Comparison of ENCODE assay signal across 21 cellular contexts in the genomic region with DNA sequence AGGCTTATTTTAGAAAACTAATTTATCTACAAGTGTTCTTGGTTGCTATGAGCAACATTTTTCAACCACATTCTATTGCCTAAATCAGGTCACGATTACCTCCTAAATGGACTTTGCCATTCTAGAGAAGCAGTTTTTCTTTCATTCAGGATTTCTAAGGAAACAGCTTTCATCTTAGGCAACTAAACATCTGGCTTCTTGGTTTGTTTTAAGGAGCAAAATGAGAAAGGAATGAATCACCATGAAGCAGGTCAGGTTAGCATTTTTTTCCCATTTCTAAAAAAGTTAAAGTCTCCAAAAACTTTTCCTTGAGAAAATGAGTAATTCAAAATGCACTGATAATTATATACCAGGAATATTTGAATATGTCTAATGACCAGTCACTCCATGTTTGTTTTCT.
DNase-seq lines count a peak whose midpoint lies in the region; ATAC-seq and TF ChIP-seq lines count a peak whose summit lies in the region.
"Had no signal": no experiment of that assay in that cellular context is flagged by ENCODE, and none has a peak within 500 bp of the region (broad histone marks: within the 10 kb centered on the region; RNA-seq: fewer than 3 reads in every experiment).

No MANE protein-coding gene starts in this region.

- no peaks in the 10 kb centered on the region for H3K79me2 ChIP-seq in SK-N-SH (ENCODE audit: insufficient read depth)
- no peaks in the 10 kb centered on the region for H3K79me2 ChIP-seq in hepatocyte

- CTCF ChIA-PET in SK-N-SH (lab: Yijun Ruan, JAX), result no interaction called here

- no peaks in the 10 kb centered on the region for H3K9me3 ChIP-seq in SK-N-SH
- H3K9me3 ChIP-seq in hepatocyte (ENCODE audit: low read depth), result no peaks in the 10 kb centered on the region
- no peaks in the 10 kb centered on the region for H3K9me3 ChIP-seq in subcutaneous abdominal adipose tissue (ENCODE audit: control insufficient read depth in 5 of 5, low read length in 5 of 5)
- H3K9me3 ChIP-seq: heart right ventricle, tibial nerve had no signal

- H3K27ac ChIP-seq in SK-N-SH (ENCODE audit: low read depth in 2 of 2, low read length in 1 of 2) (peak overlapping the region in 1 of 2 experiments; percentile 38; a peak in 1 of 4 replicates), hepatocyte (peak overlapping the region; percentile 13), subcutaneous abdominal adipose tissue (ENCODE audit: low read depth, low read length) (peak overlapping the region; percentile 33)
- H3K27ac ChIP-seq: 22Rv1, heart right ventricle had no signal

- H3K9me3 Mint-ChIP-seq in chondrocyte (ENCODE audit: low read depth), result no peaks in the 10 kb centered on the region
- H3K9me3 Mint-ChIP-seq: neural crest cell; stimulated activated effector memory CD8-positive, alpha-beta T cell treated with anti-CD3 and anti-CD28 coated beads, Interleukin-12 subunit alpha, Interleukin-12 subunit beta, amount 100 ng/mL, for 72 hours had no signal

- no peak for TF ChIP-seq CTCF in SK-N-SH (IDR thresholded peaks at IDR 0.05)
- no peak for TF ChIP-seq CTCF in chondrocyte (IDR thresholded peaks at IDR 0.05)
- no peak for TF ChIP-seq CTCF in hepatocyte (IDR thresholded peaks at IDR 0.05; ENCODE audit: poor library complexity)

- H3K4me2 ChIP-seq in SK-N-SH (no peak overlapping the region), hepatocyte (no peak overlapping the region)

- WGBS in SK-N-SH (ENCODE audit: low lambda C conversion rate), result 65% methylated on average over 1 of the region's 1 CpG
- 66% methylated on average over 1 of the region's 1 CpG for WGBS in hepatocyte (ENCODE audit: low lambda C conversion rate, missing lambda C conversion rate)

- no peak for TF ChIP-seq EP300 in SK-N-SH (IDR thresholded peaks at IDR 0.05; ENCODE audit: borderline replicate concordance in 1 of 2, low read depth in 1 of 2, low read length in 1 of 2)

- POLR2A ChIA-PET in SK-N-SH (lab: Yijun Ruan, JAX), result no interaction called here

- H4K20me1 ChIP-seq in SK-N-SH (ENCODE audit: insufficient read depth) (no peaks in the 10 kb centered on the region), hepatocyte (ENCODE audit: insufficient read depth, poor library complexity, severe bottlenecking) (no peaks in the 10 kb centered on the region)

- H3K4me3 Mint-ChIP-seq in chondrocyte (ENCODE audit: unreplicated experiment), result no peak overlapping the region
- H3K4me3 Mint-ChIP-seq: CD4-positive, CD25-positive, alpha-beta regulatory T cell; neural crest cell; stimulated activated effector memory CD8-positive, alpha-beta T cell treated with anti-CD3 and anti-CD28 coated beads, Interleukin-12 subunit alpha, Interleukin-12 subunit beta, amount 100 ng/mL, for 72 hours had no signal

- TF ChIP-seq RAD21 in SK-N-SH (IDR thresholded peaks at IDR 0.05; ENCODE audit: low read length), result no peak

- H3K27ac Mint-ChIP-seq in chondrocyte (ENCODE audit: unreplicated experiment), result peak overlapping the region; percentile 75
- H3K27ac Mint-ChIP-seq: CD4-positive, CD25-positive, alpha-beta regulatory T cell; stimulated activated effector memory CD8-positive, alpha-beta T cell treated with anti-CD3 and anti-CD28 coated beads, Interleukin-12 subunit alpha, Interleukin-12 subunit beta, amount 100 ng/mL, for 72 hours had no signal

- no peaks in the 10 kb centered on the region for H3K9me2 ChIP-seq in SK-N-SH
- H3K9me2 ChIP-seq in hepatocyte (replicated peaks; ENCODE audit: insufficient read depth), result no peaks in the 10 kb centered on the region

- H3F3A ChIP-seq in SK-N-SH (replicated peaks; ENCODE audit: insufficient read depth), result peaks cover 1% of the 10 kb centered on the region

- H2AFZ ChIP-seq in SK-N-SH (ENCODE audit: low read depth) (no peak overlapping the region), hepatocyte (no peak overlapping the region)

- H3K27me3 Mint-ChIP-seq in chondrocyte (ENCODE audit: low read depth), result no peaks in the 10 kb centered on the region
- H3K27me3 Mint-ChIP-seq: CD4-positive, CD25-positive, alpha-beta regulatory T cell had no signal

- H3K36me3 ChIP-seq in SK-N-SH (replicated peaks in 1 of 2; ENCODE audit: control insufficient read depth in 1 of 2, insufficient read depth in 2 of 2, low read length in 1 of 2) (no peaks in the 10 kb centered on the region), hepatocyte (replicated peaks; ENCODE audit: insufficient read depth, low read depth) (no peaks in the 10 kb centered on the region), subcutaneous abdominal adipose tissue (ENCODE audit: control insufficient read depth in 5 of 5, insufficient read depth in 5 of 5, low read length in 5 of 5) (no peaks in the 10 kb centered on the region)
- H3K36me3 ChIP-seq: heart right ventricle, tibial nerve had no signal

- H3K4me3 ChIP-seq in SK-N-SH (ENCODE audit: low read depth in 2 of 2, low read length in 1 of 2) (no peak overlapping the region), hepatocyte (no peak overlapping the region), subcutaneous abdominal adipose tissue (ENCODE audit: low read depth in 1 of 5, low read length in 5 of 5) (no peak overlapping the region)
- H3K4me3 ChIP-seq: heart right ventricle, tibial nerve had no signal

- ATAC-seq in SK-N-SH treated with all-trans-retinoic acid at 6 μM for 48 hours (no peak), HG03520 (IDR thresholded peaks at IDR 0.05; ENCODE audit: unreplicated experiment) (no peak)
- ATAC-seq: heart right ventricle; stimulated activated effector memory CD8-positive, alpha-beta T cell treated with anti-CD3 and anti-CD28 coated beads, Interleukin-12 subunit alpha, Interleukin-12 subunit beta, amount 100 ng/mL, for 72 hours had no signal

- no peaks in the 10 kb centered on the region for H3K36me3 Mint-ChIP-seq in chondrocyte (ENCODE audit: low read depth)
- H3K36me3 Mint-ChIP-seq: CD4-positive, CD25-positive, alpha-beta regulatory T cell; stimulated activated effector memory CD8-positive, alpha-beta T cell treated with anti-CD3 and anti-CD28 coated beads, Interleukin-12 subunit alpha, Interleukin-12 subunit beta, amount 100 ng/mL, for 72 hours had no signal

- H3K9ac ChIP-seq in SK-N-SH (no peak overlapping the region), subcutaneous abdominal adipose tissue (ENCODE audit: low read length in 5 of 5) (no peak overlapping the region)

- DNase-seq in SK-N-SH (no peak), chondrocyte (ENCODE audit: low spot score) (no peak), hepatocyte (ENCODE audit: low spot score) (no peak), foreskin melanocyte (no peak)
- DNase-seq in activated CD4-positive, CD25-positive, alpha-beta regulatory T cell (lab: John Stamatoyannopoulos, UW), result no peak
- DNase-seq: activated CD8-positive, alpha-beta memory T cell treated with anti-CD3 and anti-CD28 coated beads, Interleukin-2, amount 50 U/mL, for 4 hours; activated effector memory CD4-positive, alpha-beta T cell treated with Interleukin-2 at 50 U/mL for 16 hours; anterior cingulate cortex; CD4-positive, CD25-positive, alpha-beta regulatory T cell; cortex of kidney; heart right ventricle; NCI-H2029 treated with DMSO at 0.1 percent for 48 hours; NCI-H446; stimulated activated CD4-positive, alpha-beta T cell treated with anti-CD3 and anti-CD28 coated beads, Interleukin-15, amount 100 ng/mL, for 24 hours had no signal

- H3K4me1 Mint-ChIP-seq in chondrocyte (ENCODE audit: low read depth), result peaks cover 34% of the 10 kb centered on the region
- H3K4me1 Mint-ChIP-seq: CD4-positive, CD25-positive, alpha-beta regulatory T cell; stimulated activated effector memory CD8-positive, alpha-beta T cell treated with anti-CD3 and anti-CD28 coated beads, Interleukin-12 subunit alpha, Interleukin-12 subunit beta, amount 100 ng/mL, for 72 hours had no signal

- H3K4me1 ChIP-seq in SK-N-SH (ENCODE audit: control insufficient read depth in 1 of 2, insufficient read depth in 2 of 2, low read depth in 1 of 2, low read length in 1 of 2), result peaks cover 2 to 6% of the 10 kb centered on the region in 2 experiments; a peak in 3 of 4 replicates
- H3K4me1 ChIP-seq in hepatocyte (ENCODE audit: insufficient read depth), result peaks cover 6% of the 10 kb centered on the region
- H3K4me1 ChIP-seq in subcutaneous abdominal adipose tissue (ENCODE audit: control insufficient read depth in 5 of 5, insufficient read depth in 5 of 5, low read length in 5 of 5), result peaks cover 0 to 4% (median 2%) of the 10 kb centered on the region in 5 donors

- H3K27me3 ChIP-seq in SK-N-SH (ENCODE audit: insufficient read depth) (no peaks in the 10 kb centered on the region), hepatocyte (no peaks in the 10 kb centered on the region), subcutaneous abdominal adipose tissue (ENCODE audit: control insufficient read depth in 5 of 5, insufficient read depth in 4 of 5, low read length in 5 of 5) (no peaks in the 10 kb centered on the region)
- H3K27me3 ChIP-seq: heart right ventricle, tibial nerve had no signal

TF ChIP-seq in SK-N-SH, 30 proteins besides CTCF, POLR2A, EP300 and RAD21:
- TF ChIP-seq, protein P1, sequence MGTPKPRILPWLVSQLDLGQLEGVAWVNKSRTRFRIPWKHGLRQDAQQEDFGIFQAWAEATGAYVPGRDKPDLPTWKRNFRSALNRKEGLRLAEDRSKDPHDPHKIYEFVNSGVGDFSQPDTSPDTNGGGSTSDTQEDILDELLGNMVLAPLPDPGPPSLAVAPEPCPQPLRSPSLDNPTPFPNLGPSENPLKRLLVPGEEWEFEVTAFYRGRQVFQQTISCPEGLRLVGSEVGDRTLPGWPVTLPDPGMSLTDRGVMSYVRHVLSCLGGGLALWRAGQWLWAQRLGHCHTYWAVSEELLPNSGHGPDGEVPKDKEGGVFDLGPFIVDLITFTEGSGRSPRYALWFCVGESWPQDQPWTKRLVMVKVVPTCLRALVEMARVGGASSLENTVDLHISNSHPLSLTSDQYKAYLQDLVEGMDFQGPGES (IDR thresholded peaks at IDR 0.05; ENCODE audit: low read depth, low read length), result no peak
- TF ChIP-seq TCF12 (IDR thresholded peaks at IDR 0.05) (peak; percentile 48; the same call in 1 of the 2 replicates), JUND (IDR thresholded peaks at IDR 0.05) (0 out of 2 replicates have a peak, but pooled peaks have one; percentile 18)
TF ChIP-seq in SK-N-SH: peak in this region for 2.

TF ChIP-seq in SK-N-SH treated with all-trans-retinoic acid at 6 μM for 48 hours, 23 proteins besides CTCF, POLR2A, EP300 and RAD21 (continues in another document):
- TF ChIP-seq ISL1 (CRISPR knock-in tag; IDR thresholded peaks at IDR 0.05) (no peak), ZNF565 (CRISPR knock-in tag; conservative IDR thresholded peaks at IDR 0.05; ENCODE audit: low read depth) (no peak)
- TF ChIP-seq, protein P2, sequence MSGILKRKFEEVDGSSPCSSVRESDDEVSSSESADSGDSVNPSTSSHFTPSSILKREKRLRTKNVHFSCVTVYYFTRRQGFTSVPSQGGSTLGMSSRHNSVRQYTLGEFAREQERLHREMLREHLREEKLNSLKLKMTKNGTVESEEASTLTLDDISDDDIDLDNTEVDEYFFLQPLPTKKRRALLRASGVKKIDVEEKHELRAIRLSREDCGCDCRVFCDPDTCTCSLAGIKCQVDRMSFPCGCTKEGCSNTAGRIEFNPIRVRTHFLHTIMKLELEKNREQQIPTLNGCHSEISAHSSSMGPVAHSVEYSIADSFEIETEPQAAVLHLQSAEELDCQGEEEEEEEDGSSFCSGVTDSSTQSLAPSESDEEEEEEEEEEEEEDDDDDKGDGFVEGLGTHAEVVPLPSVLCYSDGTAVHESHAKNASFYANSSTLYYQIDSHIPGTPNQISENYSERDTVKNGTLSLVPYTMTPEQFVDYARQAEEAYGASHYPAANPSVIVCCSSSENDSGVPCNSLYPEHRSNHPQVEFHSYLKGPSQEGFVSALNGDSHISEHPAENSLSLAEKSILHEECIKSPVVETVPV (CRISPR knock-in tag; IDR thresholded peaks at IDR 0.05), result no peak
